ENCODE assay signal across 1 cellular context in the genomic region with DNA sequence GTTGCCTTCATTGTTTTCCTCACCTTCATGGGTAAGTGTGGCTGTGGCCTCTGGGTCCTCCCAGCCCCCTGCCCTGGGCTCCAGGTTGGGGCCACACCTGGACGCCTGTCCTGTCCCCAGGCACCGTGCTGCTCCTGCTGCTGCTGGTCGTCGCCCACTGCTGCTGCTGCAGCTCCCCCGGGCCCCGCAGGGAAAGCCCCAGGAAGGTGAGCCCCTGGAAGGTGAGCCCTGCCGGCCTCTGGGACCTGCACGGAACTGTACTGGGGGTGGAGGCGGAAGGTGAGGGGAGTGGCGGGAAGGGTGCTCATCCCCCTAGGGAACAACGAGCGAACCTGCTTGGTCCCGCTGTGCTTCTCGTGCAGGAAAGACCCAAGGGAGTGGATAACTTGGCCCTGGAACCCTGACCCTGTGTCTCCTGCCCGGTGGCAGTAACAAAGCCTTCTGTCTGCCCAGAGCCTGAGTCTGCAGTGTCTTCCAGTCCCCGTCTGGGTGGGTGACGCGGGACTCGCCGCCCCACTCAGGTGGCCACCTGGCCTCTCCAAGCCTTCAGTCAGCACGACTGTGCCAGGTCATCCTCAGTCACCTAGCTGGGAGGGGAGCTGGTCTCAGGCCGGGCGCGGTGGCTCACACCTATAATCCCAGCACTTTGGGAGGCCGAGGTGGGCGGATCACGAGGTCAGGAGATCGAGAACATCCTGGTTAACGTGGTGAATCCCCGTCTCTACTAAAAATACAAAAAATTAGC.
TF ChIP-seq lines count a peak whose summit lies in the region.

No MANE protein-coding gene starts in this region.

TF ChIP-seq in K562, 482 proteins besides CTCF, POLR2A, EP300 and RAD21:
- TF ChIP-seq POLR2G (IDR thresholded peaks at IDR 0.05; ENCODE audit: low read depth, low read length): 0 out of 2 replicates have a peak, but pooled peaks have one; percentile 9
- TF ChIP-seq, protein P1, sequence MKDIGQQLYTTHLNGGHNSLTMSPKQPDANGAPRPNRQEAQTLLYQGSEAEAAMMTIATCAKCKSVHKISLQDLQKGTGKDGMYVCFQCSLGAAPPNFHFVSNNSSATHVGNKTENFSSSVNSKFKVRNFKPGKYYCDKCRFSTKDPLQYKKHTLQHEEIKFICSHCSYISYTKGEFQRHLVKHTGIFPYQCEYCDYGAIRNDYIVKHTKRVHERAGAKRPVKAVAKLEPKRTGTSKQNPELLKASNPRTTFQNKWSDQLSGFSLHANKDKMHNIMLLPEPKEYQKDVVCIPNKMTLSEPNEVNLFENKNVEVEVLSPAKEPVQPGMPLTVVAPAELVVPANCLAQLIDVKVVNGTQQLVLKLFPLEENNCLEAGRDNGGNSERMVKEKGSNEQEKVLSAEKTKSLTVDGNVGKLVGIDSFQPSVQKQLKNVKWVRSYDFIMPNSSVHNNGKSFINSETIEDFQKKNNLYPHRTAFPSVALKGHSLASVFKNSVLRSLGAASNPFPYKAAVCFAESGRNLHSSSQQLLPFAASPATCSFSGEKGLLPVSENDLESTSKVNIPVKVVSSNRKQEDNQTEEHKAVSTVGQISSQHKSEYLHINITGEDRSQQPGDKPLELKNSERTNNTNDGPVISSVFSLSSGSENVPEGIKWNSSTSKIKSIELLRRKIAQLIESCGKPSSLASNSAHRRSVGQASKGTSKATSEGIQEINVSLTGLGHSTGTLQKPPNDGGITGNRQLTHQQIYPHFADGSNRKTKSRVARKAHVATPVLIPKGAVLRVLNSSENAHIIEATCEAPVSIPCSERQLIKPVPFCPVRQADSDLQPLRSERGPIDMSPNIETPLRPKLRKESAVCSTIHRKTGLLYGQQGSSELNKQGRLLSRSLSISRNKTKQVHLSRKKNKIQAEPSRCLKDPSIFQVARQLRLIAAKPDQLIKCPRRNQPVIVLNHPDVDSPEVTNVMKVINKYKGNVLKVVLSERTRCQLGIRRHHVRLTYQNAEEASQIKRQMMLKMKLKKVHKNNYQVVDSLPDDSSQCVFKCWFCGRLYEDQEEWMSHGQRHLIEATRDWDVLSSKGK (CRISPR knock-in tag; IDR thresholded peaks at IDR 0.05): no peak
TF ChIP-seq in K562: peak in this region for 1.
